20 cellular contexts compared by ENCODE assay signal in the genomic region with DNA sequence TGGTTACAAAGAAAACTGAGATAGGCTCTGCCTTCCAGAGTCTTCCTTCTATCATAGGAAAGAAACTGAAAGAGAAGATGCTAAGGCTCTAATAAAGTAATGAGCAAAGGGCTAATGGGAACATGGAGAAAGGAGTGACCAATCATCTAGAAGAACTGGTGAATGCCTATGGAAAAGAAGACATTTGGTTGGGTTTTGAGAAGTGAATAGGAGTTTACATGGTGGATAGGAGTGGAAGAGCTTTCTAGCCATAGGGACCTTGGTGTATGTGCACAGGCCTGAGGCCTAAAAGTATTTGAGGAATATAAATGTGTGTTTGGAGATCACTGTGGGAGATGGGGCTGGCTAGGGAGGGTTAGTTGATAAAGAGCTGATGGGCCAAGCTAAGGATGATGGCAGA. TPM values are rescaled to one million over a fixed set of nuclear protein-coding genes. Genes with fewer than 3 reads are reported as not detected.
A peak's percentile ranks its signal among the peaks of the same experiment; 100 is the strongest.
DNase-seq lines count a peak whose midpoint lies in the region; ATAC-seq, FAIRE-seq and TF ChIP-seq lines count a peak whose summit lies in the region.
"Had no signal": no experiment of that assay in that cellular context is flagged by ENCODE, and none has a peak within 500 bp of the region (broad histone marks: within the 10 kb centered on the region; RNA-seq: fewer than 3 reads in every experiment).

No MANE protein-coding gene starts in this region.

- H3K27ac Mint-ChIP-seq in T-cell (peak overlapping the region; percentile 2 to 19), natural killer cell (peak overlapping the region; percentile 1 to 13), type B pancreatic cell (peak overlapping the region; percentile 14)
- H3K27ac Mint-ChIP-seq: activated naive CD4-positive, alpha-beta T cell treated with anti-CD3 and anti-CD28 coated beads for 36 hours had no signal

- FAIRE-seq in GM12892 (lab: Jason Lieb, UNC), result no peak
- FAIRE-seq: colon, small intestine had no signal

- peaks cover 3 to 99% (median 77%) of the 10 kb centered on the region in 9 donors for H3K4me1 ChIP-seq in heart right ventricle

- H3K9me3 Mint-ChIP-seq in T-cell (no peaks in the 10 kb centered on the region), natural killer cell (no peaks in the 10 kb centered on the region), type B pancreatic cell (no peaks in the 10 kb centered on the region)
- H3K9me3 Mint-ChIP-seq: activated naive CD4-positive, alpha-beta T cell treated with anti-CD3 and anti-CD28 coated beads for 36 hours; naive thymus-derived CD8-positive, alpha-beta T cell had no signal

- no peak for DNase-seq in heart right ventricle
- no peak for DNase-seq in Right ventricle myocardium inferior (ENCODE audit: missing footprints)
- DNase-seq in T-cell, result no peak
- DNase-seq in natural killer cell, result no peak
- no peak for DNase-seq in type B pancreatic cell (ENCODE audit: extremely low spot score, unreplicated experiment)
- DNase-seq in GM12892 (ENCODE audit: insufficient read length), result no peak
- no peak for DNase-seq in NCI-H446 (lab: John Stamatoyannopoulos, UW)
- DNase-seq: activated CD4-positive, alpha-beta T cell treated with anti-CD3 and anti-CD28 coated beads for 48 hours; activated naive CD4-positive, alpha-beta T cell treated with anti-CD3 and anti-CD28 coated beads for 36 hours; activated T-cell treated with anti-CD3 and anti-CD28 coated beads for 4 hours; KBM-7; naive thymus-derived CD8-positive, alpha-beta T cell; NCI-H2029; NCI-H510A treated with DMSO at 0.1 percent for 48 hours; RPMI8226; small intestine; stimulated activated CD4-positive, alpha-beta T cell treated with anti-CD3 and anti-CD28 coated beads, Interleukin-4, amount 100 ng/mL, for 1 hour had no signal

- no peaks in the 10 kb centered on the region for H3K27me3 ChIP-seq in heart right ventricle

- POLR2A ChIA-PET in T-cell (lab: Charles Lee), result no interaction called here

- H3K4me1 Mint-ChIP-seq in T-cell, result peaks cover 74 to 80% (median 76%) of the 10 kb centered on the region in 3 donors
- H3K4me1 Mint-ChIP-seq in natural killer cell, result peaks cover 73 to 75% of the 10 kb centered on the region in 2 donors
- peaks cover 52% of the 10 kb centered on the region for H3K4me1 Mint-ChIP-seq in type B pancreatic cell (ENCODE audit: unreplicated experiment)

- TF ChIP-seq POLR2A in GM12892 (IDR thresholded peaks at IDR 0.05; ENCODE audit: low read depth, low read length), result no peak

- H3K36me3 Mint-ChIP-seq in T-cell (peaks cover 7% of the 10 kb centered on the region), natural killer cell (no peaks in the 10 kb centered on the region), type B pancreatic cell (peaks cover 30% of the 10 kb centered on the region)

- CTCF ChIA-PET in T-cell (lab: Charles Lee), result interaction anchor here in 1 of 2 donors (0.6 kb wide), 1 partner anchor 101 kb away, joined by 3 read pairs; no protein-coding TSS in a partner anchor

- no peaks in the 10 kb centered on the region for H3K9me3 ChIP-seq in heart right ventricle

- no peak overlapping the region for H3K4me3 ChIP-seq in heart right ventricle
- H3K4me3 ChIP-seq: lung had no signal

- peaks cover 0 to 5% (median 0%) of the 10 kb centered on the region in 9 donors for H3K36me3 ChIP-seq in heart right ventricle

- H3K27me3 Mint-ChIP-seq in T-cell (no peaks in the 10 kb centered on the region), natural killer cell (ENCODE audit: low read depth in 2 of 2) (no peaks in the 10 kb centered on the region), type B pancreatic cell (no peaks in the 10 kb centered on the region)
- H3K27me3 Mint-ChIP-seq: naive thymus-derived CD8-positive, alpha-beta T cell had no signal

- H3K4me3 Mint-ChIP-seq in T-cell, result no peak overlapping the region
- H3K4me3 Mint-ChIP-seq in natural killer cell, result no peak overlapping the region
- H3K4me3 Mint-ChIP-seq in type B pancreatic cell, result peak overlapping the region; percentile 1
- H3K4me3 Mint-ChIP-seq: activated naive CD4-positive, alpha-beta T cell treated with anti-CD3 and anti-CD28 coated beads for 36 hours; naive thymus-derived CD8-positive, alpha-beta T cell had no signal

- intact Hi-C loops in heart right ventricle (cut with DNase I), result no loop called here
- intact Hi-C loops in Right ventricle myocardium inferior (cut with DNase I), result loop anchor here (5.0 kb wide), 1 partner anchor 48 kb away; no protein-coding TSS in a partner anchor
- intact Hi-C loops in natural killer cell (cut with micrococcal nuclease), result no loop called here

- ATAC-seq in heart right ventricle, result no peak
- no peak for ATAC-seq in Right ventricle myocardium inferior
- ATAC-seq in T-cell (replicated peaks in 1 of 4), result no peak
- ATAC-seq in natural killer cell, result no peak
- ATAC-seq: naive thymus-derived CD8-positive, alpha-beta T cell had no signal

- TF ChIP-seq CTCF in heart right ventricle (IDR thresholded peaks at IDR 0.05) (no peak), natural killer cell (IDR thresholded peaks at IDR 0.05) (no peak), type B pancreatic cell (conservative IDR thresholded peaks at IDR 0.05) (no peak)

- H3K27ac ChIP-seq in heart right ventricle, result peak overlapping the region in 7 of 10 donors; percentile 28 to 99 (median 96)
- H3K27ac ChIP-seq: parathyroid adenoma had no signal

RNA-seq across cellular contexts. Expression of gene LPP, which starts 6.8 kb away (rescaled TPM):
- total RNA-seq in heart right ventricle (100 to 1,000 TPM; 116 to 188 (median 148) TPM), Right ventricle myocardium inferior (114 TPM), T-cell (10 to 100 TPM; 23.8 to 82.6 (median 39.3) TPM), natural killer cell (100 to 1,000 TPM; 137 to 163 (median 149) TPM), type B pancreatic cell (ENCODE audit: low replicate concordance) (96.7 and 112 TPM in 2 replicates)
- polyA plus RNA-seq in heart right ventricle, result 10 to 100 TPM in 1 of 2 donors, 1 to 10 TPM in 1; 8.5 to 12.9 TPM
- polyA plus RNA-seq in GM12892 (2012; ENCODE audit: missing spikeins), result 0.02 TPM
